In the genomic region with DNA sequence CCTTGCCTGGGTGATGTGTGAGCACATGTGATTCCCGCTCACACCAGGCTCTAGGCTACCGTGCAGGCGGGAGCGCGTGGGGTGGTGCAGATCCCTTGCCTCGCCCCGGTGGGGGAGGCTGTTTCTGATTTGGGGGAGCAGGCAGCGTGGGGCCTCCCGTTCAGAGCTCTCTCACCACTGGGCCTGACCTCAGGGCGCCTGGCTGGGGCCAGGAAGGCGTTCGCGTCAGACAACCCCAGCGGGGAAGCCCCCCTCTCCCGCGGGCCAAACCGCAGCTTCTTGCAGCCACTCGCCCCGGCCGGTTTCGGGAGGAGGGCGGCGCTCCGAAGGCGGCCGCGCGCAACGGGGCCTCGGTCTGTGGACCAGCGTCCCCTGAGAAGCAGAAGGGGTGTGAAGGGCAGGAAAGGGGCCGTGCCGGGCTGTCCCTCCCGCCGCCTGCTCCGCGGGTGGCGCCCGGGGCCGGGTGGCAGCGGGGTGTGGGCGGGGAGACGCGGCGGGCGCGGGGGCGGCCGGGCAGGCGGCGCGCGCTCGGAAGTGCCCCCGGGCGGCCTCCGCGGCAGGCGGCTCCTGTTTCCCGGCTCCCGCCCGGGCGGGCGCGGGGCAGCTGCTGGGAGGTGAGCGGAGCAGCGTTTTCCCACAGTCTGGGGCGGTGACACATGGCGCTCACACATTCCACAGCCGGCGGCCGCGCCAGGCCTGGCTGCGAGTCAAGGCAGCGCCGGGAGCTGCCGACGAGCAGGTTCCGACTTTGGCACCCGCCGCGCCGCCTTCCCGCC, we compare ENCODE assay signal across 9 cellular contexts.
DNase-seq lines count a peak whose midpoint lies in the region; ATAC-seq, FAIRE-seq and TF ChIP-seq lines count a peak whose summit lies in the region.
"Had no signal": no experiment of that assay in that cellular context is flagged by ENCODE, and none has a peak within 500 bp of the region (broad histone marks: within the 10 kb centered on the region; RNA-seq: fewer than 3 reads in every experiment).

No MANE protein-coding gene starts in this region.

- peak overlapping the region; percentile 48 to 59 for H3K4me3 ChIP-seq in kidney (ENCODE audit: low read length in 2 of 2)

- TF ChIP-seq CTCF in VCaP (conservative IDR thresholded peaks at IDR 0.05), result 0 out of 2 replicates have a peak, but pooled peaks have one; percentile 9
- no peak for TF ChIP-seq CTCF in kidney (IDR thresholded peaks at IDR 0.05; ENCODE audit: borderline replicate concordance, extremely low read depth, insufficient read depth)

- intact Hi-C loops in kidney (cut with DNase I), result no loop called here

- H3K9me3 ChIP-seq in kidney (ENCODE audit: control insufficient read depth in 1 of 2, low read length in 2 of 2), result no peaks in the 10 kb centered on the region

- FAIRE-seq in kidney (lab: Jason Lieb, UNC), result no peak
- FAIRE-seq: G401.6 had no signal

- H3K36me3 ChIP-seq in kidney (ENCODE audit: control insufficient read depth in 1 of 2, insufficient read depth in 2 of 2, low read length in 2 of 2), result no peaks in the 10 kb centered on the region

- H3K4me1 ChIP-seq in kidney (ENCODE audit: control insufficient read depth in 1 of 2, insufficient read depth in 1 of 2, low read depth in 1 of 2, low read length in 2 of 2), result peaks cover 8 to 11% of the 10 kb centered on the region in 2 donors

- peak overlapping the region in 1 of 2 donors; percentile 57 for H3K9ac ChIP-seq in kidney (ENCODE audit: low read length in 2 of 2)

- H3K27ac ChIP-seq in VCaP (peak overlapping the region; percentile 86), caudate nucleus (ENCODE audit: low read depth, low read length) (peak overlapping the region; percentile 69), kidney (ENCODE audit: low read depth in 2 of 2, low read length in 2 of 2) (peak overlapping the region; percentile 86 to 93)

- peak; percentile 91 for ATAC-seq in HG02763 (IDR thresholded peaks at IDR 0.05; ENCODE audit: unreplicated experiment)

- DNase-seq in NCI-H524 (lab: John Stamatoyannopoulos, UW) (peak; percentile 46 to 72), NCI-H524 treated with DMSO at 0.1 percent for 48 hours (lab: John Stamatoyannopoulos, UW) (no peak), NCI-H128 (lab: John Stamatoyannopoulos, UW; ENCODE audit: unreplicated experiment) (peak; percentile 50), caudate nucleus (lab: John Stamatoyannopoulos, UW) (peak in 49 of 61 donors; percentile 11 to 90 (median 55)), kidney (peak; percentile 97)
- DNase-seq in stimulated activated CD4-positive, alpha-beta T cell treated with anti-CD3 and anti-CD28 coated beads, Interleukin-12 subunit alpha, Interleukin-12 subunit beta, amount 100 ng/mL, for 4 hours, result peak; percentile 64
